In genomic region chr18:58418361-58418760, GRCh38 we compare ENCODE assay signal across 25 cellular contexts.
"Had no signal": no experiment of that assay in that cellular context is flagged by ENCODE, and none has a peak within 500 bp of the region (broad histone marks: within the 10 kb centered on the region; RNA-seq: fewer than 3 reads in every experiment).

No MANE protein-coding gene starts in this region.

- H3K4me1 Mint-ChIP-seq: activated CD4-positive, alpha-beta T cell treated with anti-CD3 and anti-CD28 coated beads for 36 hours; nephron progenitor cell; stimulated activated naive B cell treated with anti-CD40 and anti-IgM and Interleukin-4, amounts not matched to agents 10 μg/mL and 1 μg/mL and 100 μg/mL, for 72 hours had no signal

- DNase-seq: activated CD4-positive, alpha-beta T cell treated with anti-CD3 and anti-CD28 coated beads for 36 hours; activated CD4-positive, alpha-beta T cell treated with anti-CD3 and anti-CD28 coated beads, Interleukin-2, amount 50 U/mL, for 48 hours; activated CD4-positive, CD25-positive, alpha-beta regulatory T cell; activated CD8-positive, alpha-beta memory T cell treated with anti-CD3 and anti-CD28 coated beads for 24 hours; activated effector memory CD4-positive, alpha-beta T cell treated with Interleukin-2 at 50 U/mL for 16 hours; activated naive CD4-positive, alpha-beta T cell treated with Interleukin-2 at 50 U/mL for 16 hours; anterior cingulate cortex; cortex of kidney; esophagus squamous epithelium; foreskin melanocyte; heart right ventricle; kidney glomerular epithelial cell; lower lobe of right lung; nephron progenitor cell; ovary; retina; stimulated activated CD4-positive, alpha-beta T cell treated with anti-CD3 and anti-CD28 coated beads, Interleukin-2, amount 100 ng/mL, for 24 hours; stimulated activated naive B cell treated with anti-CD40 and anti-IgM and Interleukin-4, amounts not matched to agents 10 μg/mL and 1 μg/mL and 100 μg/mL, for 72 hours; stomach; tibial artery; upper lobe of right lung had no signal

- H3K4me2 ChIP-seq: smooth muscle cell had no signal

- H3K4me1 ChIP-seq: esophagus squamous epithelium, lower lobe of right lung, upper lobe of right lung had no signal

- ATAC-seq: activated CD4-positive, alpha-beta T cell treated with anti-CD3 and anti-CD28 coated beads for 36 hours; stimulated activated naive B cell treated with anti-CD40 and anti-IgM and Interleukin-4, amounts not matched to agents 10 μg/mL and 1 μg/mL and 100 μg/mL, for 72 hours; upper lobe of right lung had no signal

- H3K9me3 ChIP-seq: esophagus squamous epithelium, heart right ventricle, lower lobe of right lung, ovary, prostate gland, stomach, tibial artery, upper lobe of right lung had no signal

- H3K36me3 Mint-ChIP-seq: activated naive CD8-positive, alpha-beta T cell; brain; stimulated activated naive B cell treated with anti-CD40 and anti-IgM and Interleukin-4, amounts not matched to agents 10 μg/mL and 1 μg/mL and 100 μg/mL, for 72 hours had no signal

- H3K27ac Mint-ChIP-seq: activated CD4-positive, alpha-beta T cell treated with anti-CD3 and anti-CD28 coated beads for 36 hours; activated naive CD8-positive, alpha-beta T cell; brain; nephron progenitor cell; stimulated activated naive B cell treated with anti-CD40 and anti-IgM and Interleukin-4, amounts not matched to agents 10 μg/mL and 1 μg/mL and 100 μg/mL, for 72 hours had no signal

- H3K27ac ChIP-seq: lower lobe of right lung, ovary, stomach, tibial artery, upper lobe of right lung had no signal

- H3K4me3 Mint-ChIP-seq: activated CD4-positive, alpha-beta T cell treated with anti-CD3 and anti-CD28 coated beads for 36 hours; activated naive CD8-positive, alpha-beta T cell; brain; nephron progenitor cell; stimulated activated naive B cell treated with anti-CD40 and anti-IgM and Interleukin-4, amounts not matched to agents 10 μg/mL and 1 μg/mL and 100 μg/mL, for 72 hours had no signal

- H3K27me3 ChIP-seq: ovary, stomach, tibial artery, upper lobe of right lung had no signal

- H3K36me3 ChIP-seq: esophagus squamous epithelium, heart right ventricle, lower lobe of right lung, ovary, prostate gland, stomach, tibial artery, upper lobe of right lung had no signal

- H3K4me3 ChIP-seq: esophagus squamous epithelium, heart right ventricle, lower lobe of right lung, ovary, prostate gland, smooth muscle cell, stomach, tibial artery, upper lobe of right lung had no signal
